In the genomic region with DNA sequence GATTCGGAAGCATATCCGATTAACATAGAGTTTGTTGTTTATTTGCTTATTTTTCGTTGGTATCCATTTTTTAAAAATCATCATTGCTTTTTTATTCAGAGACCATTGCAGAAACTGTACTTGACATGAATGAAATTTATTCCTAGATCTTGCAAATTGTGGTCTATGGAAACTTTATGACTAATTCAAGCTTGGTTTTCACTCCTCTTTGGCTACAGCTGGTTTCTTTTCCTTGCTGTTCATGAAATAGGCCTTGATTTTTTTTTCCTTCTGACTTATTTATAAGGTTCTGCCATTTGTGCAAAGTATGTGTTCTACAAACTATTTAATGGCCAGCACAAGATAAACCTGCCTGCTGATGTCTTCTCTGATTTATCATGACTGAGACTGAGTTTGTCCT, we compare ENCODE assay signal across 23 cellular contexts.
DNase-seq lines count a peak whose midpoint lies in the region; ATAC-seq and TF ChIP-seq lines count a peak whose summit lies in the region.
"Had no signal": no experiment of that assay in that cellular context is flagged by ENCODE, and none has a peak within 500 bp of the region (broad histone marks: within the 10 kb centered on the region; RNA-seq: fewer than 3 reads in every experiment).

No MANE protein-coding gene starts in this region.

- H3K9me3 ChIP-seq in A673 (ENCODE audit: low read depth, low read length, poor library complexity, severe bottlenecking) = no peaks in the 10 kb centered on the region
- H3K9me3 ChIP-seq: BLaER1, Caco-2, SJCRH30 had no signal

- DNase-seq in LHCN-M2 (ENCODE audit: low read depth) = peak; percentile 57
- DNase-seq in astrocyte of the spinal cord (ENCODE audit: low read depth, low spot score) = peak; percentile 62
- peak; percentile 15 for DNase-seq in iris pigment epithelial cell (ENCODE audit: low read depth)
- peak; percentile 8 for DNase-seq in renal cortical epithelial cell (ENCODE audit: low read depth)
- DNase-seq in activated CD4-positive, alpha-beta T cell treated with anti-CD3 and anti-CD28 coated beads, Interleukin-2, amount 50 U/mL, for 48 hours = no peak
- no peak for DNase-seq in T-cell
- DNase-seq in A673 (ENCODE audit: low spot score) = no peak
- DNase-seq: ACHN; Caco-2; CD4-positive, alpha-beta T cell; DND-41; H9; HFFc6; NCI-H1417; NCI-H1694 treated with DMSO at 0.1 percent for 48 hours; NCI-H510A; NK-92 treated with Interleukin-12 subunit alpha and Interleukin-12 subunit beta, amount 100 ng/mL, for 24 hours; SJCRH30 had no signal

- no peaks in the 10 kb centered on the region for H3K27me3 Mint-ChIP-seq in T-cell
- H3K27me3 Mint-ChIP-seq: CD4-positive, alpha-beta T cell; IgD-negative memory B cell had no signal

- no peak overlapping the region for H3K27ac ChIP-seq in A673 (ENCODE audit: low read depth, low read length, poor library complexity, severe bottlenecking)
- H3K27ac ChIP-seq: BLaER1, GM23248, SJCRH30 had no signal

- no peak overlapping the region for H3K4me3 Mint-ChIP-seq in T-cell
- H3K4me3 Mint-ChIP-seq: CD4-positive, alpha-beta T cell; H9; HFFc6; IgD-negative memory B cell had no signal

- H3K9me3 Mint-ChIP-seq in T-cell = peaks cover 0 to 6% (median 4%) of the 10 kb centered on the region in 3 donors
- H3K9me3 Mint-ChIP-seq: CD4-positive, alpha-beta T cell; H9 had no signal

- H3K27me3 ChIP-seq in A673 (replicated peaks; ENCODE audit: insufficient read depth, low read depth, low read length, poor library complexity) = no peaks in the 10 kb centered on the region
- H3K27me3 ChIP-seq: BLaER1, SJCRH30 had no signal

- H3K36me3 Mint-ChIP-seq in T-cell = no peaks in the 10 kb centered on the region
- H3K36me3 Mint-ChIP-seq: IgD-negative memory B cell had no signal

- H3K4me1 Mint-ChIP-seq in T-cell = no peaks in the 10 kb centered on the region
- H3K4me1 Mint-ChIP-seq: IgD-negative memory B cell had no signal

- no peak overlapping the region for H3K27ac Mint-ChIP-seq in T-cell
- H3K27ac Mint-ChIP-seq: CD4-positive, alpha-beta T cell; H9; HFFc6; IgD-negative memory B cell had no signal

- POLR2A ChIA-PET in T-cell (lab: Charles Lee) (no interaction called here), A673 (lab: Charles Lee; ENCODE audit: low non-redundant PET) (no interaction called here)

- no peaks in the 10 kb centered on the region for H3K4me1 ChIP-seq in A673 (ENCODE audit: insufficient read depth, low read length, poor library complexity, severe bottlenecking)
- H3K4me1 ChIP-seq: BLaER1, Caco-2, SJCRH30 had no signal

- in situ Hi-C loops in astrocyte of the spinal cord (cut with HindIII; ENCODE audit: low sequenced_read_pairs) = no loop called here

- H3K4me3 ChIP-seq in astrocyte of the spinal cord (ENCODE audit: low read depth, low read length) (no peak overlapping the region), A673 (ENCODE audit: low read depth, low read length, poor library complexity, severe bottlenecking) (no peak overlapping the region)
- H3K4me3 ChIP-seq: BLaER1, GM23248, SJCRH30 had no signal

- TF ChIP-seq CTCF in astrocyte of the spinal cord (IDR thresholded peaks at IDR 0.05; ENCODE audit: low read depth, low read length) (no peak), A673 (conservative IDR thresholded peaks at IDR 0.05; ENCODE audit: low read depth, low read length) (no peak)

- no peaks in the 10 kb centered on the region for H3K36me3 ChIP-seq in A673 (ENCODE audit: insufficient read depth, low read length, poor library complexity, severe bottlenecking)
- H3K36me3 ChIP-seq: BLaER1, SJCRH30 had no signal

- ATAC-seq in HG03097 (IDR thresholded peaks at IDR 0.05; ENCODE audit: low FRiP score, unreplicated experiment) (no peak), T-cell (replicated peaks in 1 of 4) (no peak)
- ATAC-seq: Panc1 had no signal

- intact Hi-C loops in A673 (cut with micrococcal nuclease; ENCODE audit: unreplicated experiment) = no loop called here

- CTCF ChIA-PET in T-cell (lab: Charles Lee) = no interaction called here
- CTCF ChIA-PET in A673 (lab: Charles Lee) = no interaction called here

- BruUV-seq in A673 (replicated peaks; lab: Mats Ljungman, UMichigan) = no TSS peak

Comparison
In these comparisons a context has a peak if more than half of its experiments do, and no peak if none do; other contexts are left out.
1. DNase-seq: peak in LHCN-M2 (single experiment), astrocyte of the spinal cord (single experiment), iris pigment epithelial cell (single experiment) and renal cortical epithelial cell (single experiment); none in activated CD4-positive, alpha-beta T cell treated with anti-CD3 and anti-CD28 coated beads, Interleukin-2, amount 50 U/mL, for 48 hours (0 of 2), T-cell (0 of 34) and A673 (single experiment).